Comparison of ENCODE assay signal across 3 cellular contexts in genomic region chr9:109003116-109003515, GRCh38.
TF ChIP-seq lines count a peak whose summit lies in the region.

No MANE protein-coding gene starts in this region.

TF ChIP-seq in HCT116, 20 proteins besides CTCF, POLR2A, EP300 and RAD21:
- TF ChIP-seq ATF3 (IDR thresholded peaks at IDR 0.05) (no peak), CBX3 (IDR thresholded peaks at IDR 0.05; ENCODE audit: low read depth) (peak; percentile 61; the same call in 1 of the 2 replicates), ELF1 (IDR thresholded peaks at IDR 0.05; ENCODE audit: borderline replicate concordance, low read depth) (no peak), REST (IDR thresholded peaks at IDR 0.05; ENCODE audit: low read depth) (no peak), TCF7L2 (IDR thresholded peaks at IDR 0.05; ENCODE audit: borderline replicate concordance, extremely low read depth, insufficient read depth, insufficient read length) (no peak)

TF ChIP-seq in HEK293, 187 proteins besides CTCF, POLR2A, EP300 and RAD21:
- TF ChIP-seq ZNF701 (tag by site-specific recombination; IDR thresholded peaks at IDR 0.05) (no peak), ZNF639 (tag by site-specific recombination; IDR thresholded peaks at IDR 0.05) (no peak), ZNF146 (tag by site-specific recombination; IDR thresholded peaks at IDR 0.05) (no peak), ZNF280D (tag by site-specific recombination; IDR thresholded peaks at IDR 0.05) (0 out of 2 replicates have a peak, but pooled peaks have one; percentile 20), SETDB1 (IDR thresholded peaks at IDR 0.05; ENCODE audit: insufficient read length, low read length) (peak; percentile 94), ZNF157 (tag by site-specific recombination; IDR thresholded peaks at IDR 0.05) (no peak)

TF ChIP-seq in H1, 55 proteins besides CTCF, POLR2A, EP300 and RAD21:
- TF ChIP-seq ATF2 (IDR thresholded peaks at IDR 0.05; ENCODE audit: low read length) = no peak
- TF ChIP-seq RXRA (IDR thresholded peaks at IDR 0.05; ENCODE audit: insufficient read depth, low read depth, low read length) = no peak
- no peak for TF ChIP-seq RNF2 (IDR thresholded peaks at IDR 0.05; ENCODE audit: borderline replicate concordance, low read depth, low read length, missing control alignments, poor library complexity, severe bottlenecking)
- peak; percentile 70; the same call in 1 of the 2 replicates for TF ChIP-seq KDM1A (IDR thresholded peaks at IDR 0.05; ENCODE audit: borderline replicate concordance, low read length)
- TF ChIP-seq SUZ12 (IDR thresholded peaks at IDR 0.05; ENCODE audit: low read length) = no peak
